In genomic region chr10:125014984-125015944, GRCh38 we compare ENCODE assay signal across 10 cellular contexts.
DNase-seq lines count a peak whose midpoint lies in the region; ATAC-seq and TF ChIP-seq lines count a peak whose summit lies in the region.
"Had no signal": no experiment of that assay in that cellular context is flagged by ENCODE, and none has a peak within 500 bp of the region (broad histone marks: within the 10 kb centered on the region; RNA-seq: fewer than 3 reads in every experiment).

No MANE protein-coding gene starts in this region.

- CTCF ChIA-PET in activated CD8-positive, alpha-beta T cell treated with anti-CD3 and anti-CD28 coated beads for 36 hours (lab: Charles Lee), result interaction anchor here (1.2 to 1.3 kb wide), 2 partner anchors 23 to 32 kb away, joined by 3 to 4 read pairs; no protein-coding TSS in a partner anchor

- H3K4me3 ChIP-seq in right atrium auricular region, result peak overlapping the region in 1 of 2 donors; percentile 7
- no peak overlapping the region for H3K4me3 ChIP-seq in sigmoid colon
- H3K4me3 ChIP-seq in effector memory CD4-positive, alpha-beta T cell (ENCODE audit: insufficient read depth, low read depth, low read length, poor library complexity, severe bottlenecking), result no peak overlapping the region

- DNase-seq in AG08396 (ENCODE audit: low spot score) (peak; percentile 49), right atrium auricular region (ENCODE audit: low spot score) (no peak), sigmoid colon (peak; percentile 72), DMS153 (lab: John Stamatoyannopoulos, UW) (no peak)
- DNase-seq in activated CD8-positive, alpha-beta T cell treated with anti-CD3 and anti-CD28 coated beads for 36 hours, result peak; percentile 6
- no peak for DNase-seq in effector memory CD4-positive, alpha-beta T cell
- DNase-seq: effector CD4-positive, alpha-beta T cell; MV-4-11 had no signal

- peaks cover 2% of the 10 kb centered on the region for H3K9me3 Mint-ChIP-seq in activated CD8-positive, alpha-beta T cell treated with anti-CD3 and anti-CD28 coated beads for 36 hours

- no peak for TF ChIP-seq EP300 in sigmoid colon (IDR thresholded peaks at IDR 0.05)

- ATAC-seq in activated CD8-positive, alpha-beta T cell treated with anti-CD3 and anti-CD28 coated beads for 36 hours, result peak; percentile 37
- ATAC-seq in HG02588 (IDR thresholded peaks at IDR 0.05; ENCODE audit: unreplicated experiment) (no peak), HG02852 (IDR thresholded peaks at IDR 0.05; ENCODE audit: unreplicated experiment) (no peak)

- POLR2A ChIA-PET in activated CD8-positive, alpha-beta T cell treated with anti-CD3 and anti-CD28 coated beads for 36 hours (lab: Charles Lee), result no interaction called here

- WGBS in sigmoid colon, 2 donors, result 71 to 86% methylated on average over 35 of the region's 35 CpGs

- intact Hi-C loops in activated CD8-positive, alpha-beta T cell treated with anti-CD3 and anti-CD28 coated beads for 36 hours (cut with micrococcal nuclease), result no loop called here
- intact Hi-C loops in sigmoid colon (cut with DNase I), result no loop called here

- H3K27me3 Mint-ChIP-seq in activated CD8-positive, alpha-beta T cell treated with anti-CD3 and anti-CD28 coated beads for 36 hours, result peaks cover 4% of the 10 kb centered on the region

- no peak for TF ChIP-seq POLR2A in sigmoid colon (IDR thresholded peaks at IDR 0.05)

- H3K27me3 ChIP-seq in right atrium auricular region (no peaks in the 10 kb centered on the region), sigmoid colon (no peaks in the 10 kb centered on the region)
- H3K27me3 ChIP-seq in effector memory CD4-positive, alpha-beta T cell (replicated peaks; ENCODE audit: control insufficient read depth, insufficient read depth, low read length, poor library complexity, severe bottlenecking), result no peaks in the 10 kb centered on the region

- no peaks in the 10 kb centered on the region for H3K4me1 Mint-ChIP-seq in activated CD8-positive, alpha-beta T cell treated with anti-CD3 and anti-CD28 coated beads for 36 hours (ENCODE audit: low read depth)

- no peaks in the 10 kb centered on the region for H3K36me3 ChIP-seq in right atrium auricular region
- H3K36me3 ChIP-seq in sigmoid colon, result no peaks in the 10 kb centered on the region
- no peaks in the 10 kb centered on the region for H3K36me3 ChIP-seq in effector memory CD4-positive, alpha-beta T cell (ENCODE audit: control insufficient read depth, insufficient read depth, low read length)

- no peaks in the 10 kb centered on the region for H3K36me3 Mint-ChIP-seq in activated CD8-positive, alpha-beta T cell treated with anti-CD3 and anti-CD28 coated beads for 36 hours (ENCODE audit: low read depth)

- H3K4me3 Mint-ChIP-seq in activated CD8-positive, alpha-beta T cell treated with anti-CD3 and anti-CD28 coated beads for 36 hours, result no peak overlapping the region

- H3K9me3 ChIP-seq in right atrium auricular region, result no peaks in the 10 kb centered on the region
- no peaks in the 10 kb centered on the region for H3K9me3 ChIP-seq in sigmoid colon
- H3K9me3 ChIP-seq in effector memory CD4-positive, alpha-beta T cell (ENCODE audit: control insufficient read depth, low read length), result no peaks in the 10 kb centered on the region

- H3K27ac ChIP-seq in right atrium auricular region (peak overlapping the region; percentile 79 to 82), sigmoid colon (peak overlapping the region; percentile 37 to 69 (median 62))
- H3K27ac ChIP-seq in effector memory CD4-positive, alpha-beta T cell (ENCODE audit: insufficient read depth, low read length, poor library complexity, severe bottlenecking), result no peak overlapping the region

- H3K4me1 ChIP-seq in right atrium auricular region (peaks cover 0 to 95% of the 10 kb centered on the region in 2 donors), sigmoid colon (peaks cover 0 to 46% (median 38%) of the 10 kb centered on the region in 4 donors)
- H3K4me1 ChIP-seq in effector memory CD4-positive, alpha-beta T cell (ENCODE audit: control insufficient read depth, insufficient read depth, low read length, poor library complexity, severe bottlenecking), result no peaks in the 10 kb centered on the region

- TF ChIP-seq CTCF in activated CD8-positive, alpha-beta T cell treated with anti-CD3 and anti-CD28 coated beads for 36 hours (IDR thresholded peaks at IDR 0.05), result no peak
- TF ChIP-seq CTCF in right atrium auricular region (IDR thresholded peaks at IDR 0.05), result no peak
- no peak for TF ChIP-seq CTCF in sigmoid colon (IDR thresholded peaks at IDR 0.05)

- H3K27ac Mint-ChIP-seq in activated CD8-positive, alpha-beta T cell treated with anti-CD3 and anti-CD28 coated beads for 36 hours, result no peak overlapping the region

Comparison
In these comparisons a context has a peak if more than half of its experiments do, and no peak if none do; other contexts are left out.
1. DNase-seq: peak in AG08396 (single experiment), activated CD8-positive, alpha-beta T cell treated with anti-CD3 and anti-CD28 coated beads for 36 hours (single experiment) and sigmoid colon (single experiment); none in right atrium auricular region (single experiment), DMS153 (single experiment) and effector memory CD4-positive, alpha-beta T cell (0 of 3).